ENCODE assay signal across 20 cellular contexts in the genomic region with DNA sequence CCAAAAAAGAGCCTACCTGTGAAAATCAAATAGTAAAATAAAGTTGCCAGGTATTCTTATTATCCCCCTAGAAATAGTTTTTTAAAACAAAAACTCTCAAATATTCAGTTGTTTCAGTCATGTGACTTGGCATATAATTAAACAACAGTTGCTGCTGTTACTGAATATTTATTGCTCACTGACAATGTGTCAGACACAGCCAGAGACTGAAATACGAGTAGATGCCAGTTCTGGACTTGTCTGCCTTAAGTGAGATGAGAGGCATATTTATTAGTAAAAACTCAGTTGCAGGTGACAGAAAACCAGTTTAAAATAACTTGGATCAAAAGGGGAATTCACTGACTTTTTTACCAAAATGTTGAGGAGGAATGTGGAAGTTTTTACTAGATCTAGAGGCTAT.
"Had no signal": no experiment of that assay in that cellular context is flagged by ENCODE, and none has a peak within 500 bp of the region (broad histone marks: within the 10 kb centered on the region; RNA-seq: fewer than 3 reads in every experiment).

No MANE protein-coding gene starts in this region.

- H2AFZ ChIP-seq: hepatocyte had no signal

- DNase-seq: activated CD4-positive, alpha-beta memory T cell treated with anti-CD3 and anti-CD28 coated beads, Interleukin-2, amount 10 ng/mL, durations not matched to agents 7 days and 5 days; activated CD4-positive, alpha-beta T cell treated with anti-CD3 and anti-CD28 coated beads for 48 hours; activated effector memory CD4-positive, alpha-beta T cell treated with Interleukin-2 at 50 U/mL for 16 hours; activated naive CD4-positive, alpha-beta T cell treated with anti-CD3 and anti-CD28 coated beads, Interleukin-2, amount 10 ng/mL, durations not matched to agents 7 days and 5 days; activated T-cell treated with anti-CD3 and anti-CD28 coated beads, Interleukin-2, amount 50 U/mL, for 72 hours; amygdala; cortex of kidney; foreskin melanocyte; glutamatergic neuron; immature natural killer cell; nephron progenitor cell; pancreas; psoas muscle; stimulated activated CD4-positive, alpha-beta T cell treated with anti-CD3 and anti-CD28 coated beads, Interleukin-4, amount 100 ng/mL, for 24 hours; stimulated activated naive CD4-positive, alpha-beta T cell treated with Interleukin-2 at 50 U/mL for 16 hours; T-helper 2 cell; upper lobe of left lung had no signal

- H3K4me1 ChIP-seq: pancreas, right atrium auricular region had no signal

- H3K9me3 ChIP-seq: pancreas, psoas muscle, right atrium auricular region, upper lobe of left lung had no signal

- H3K27ac ChIP-seq: cardiac muscle cell, hepatocyte, pancreas, psoas muscle, right atrium auricular region, upper lobe of left lung had no signal

- H3K79me2 ChIP-seq: hepatocyte had no signal

- H3K36me3 ChIP-seq: cardiac muscle cell, pancreas, right atrium auricular region, upper lobe of left lung had no signal

- H3K27me3 ChIP-seq: cardiac muscle cell, hepatocyte, pancreas, right atrium auricular region, upper lobe of left lung had no signal

- FAIRE-seq: pancreas had no signal

- H3K4me2 ChIP-seq: hepatocyte had no signal

- H3K4me3 ChIP-seq: cardiac muscle cell, hepatocyte, pancreas, psoas muscle, right atrium auricular region, upper lobe of left lung had no signal

- ATAC-seq: activated T-cell treated with anti-CD3 and anti-CD28 coated beads, Interleukin-2, amount 50 U/mL, for 72 hours; pancreas had no signal
